9 cellular contexts compared by ENCODE assay signal in the genomic region with DNA sequence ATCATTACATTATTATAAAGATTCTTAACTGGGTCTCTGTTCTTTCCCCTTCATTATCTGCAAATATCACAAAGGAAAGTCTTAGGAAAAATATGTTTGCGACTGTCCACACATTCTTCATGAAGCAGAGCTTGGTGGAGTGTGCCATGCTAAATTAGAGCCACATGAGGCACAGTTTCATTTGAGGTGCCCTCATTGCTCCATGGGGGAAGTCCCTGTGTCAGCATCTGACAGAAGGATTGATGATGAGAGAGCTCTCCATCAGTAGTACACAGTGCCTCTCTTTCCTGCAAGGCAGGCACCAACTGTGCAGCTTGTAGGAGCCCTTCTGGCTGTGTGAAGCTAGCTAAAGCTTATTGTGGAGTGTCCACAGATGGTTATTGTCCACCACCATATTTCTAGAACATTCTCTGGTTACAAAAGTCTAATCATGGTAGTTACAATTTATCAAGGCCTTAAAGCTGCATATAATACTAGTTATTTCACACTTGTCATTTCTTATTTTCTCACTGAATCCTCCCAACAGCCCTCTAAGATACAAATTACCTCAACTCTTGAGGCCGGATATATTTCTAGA.
DNase-seq lines count a peak whose midpoint lies in the region; ATAC-seq and TF ChIP-seq lines count a peak whose summit lies in the region.
"Had no signal": no experiment of that assay in that cellular context is flagged by ENCODE, and none has a peak within 500 bp of the region (broad histone marks: within the 10 kb centered on the region; RNA-seq: fewer than 3 reads in every experiment).

No MANE protein-coding gene starts in this region.

- no peaks in the 10 kb centered on the region for H3K9me3 ChIP-seq in CD4-positive, CD25-positive, alpha-beta regulatory T cell (ENCODE audit: control insufficient read depth in 2 of 2, low read length in 2 of 2)
- no peaks in the 10 kb centered on the region for H3K9me3 ChIP-seq in psoas muscle
- H3K9me3 ChIP-seq in tibial nerve: no peaks in the 10 kb centered on the region

- H3K4me3 ChIP-seq in CD4-positive, CD25-positive, alpha-beta regulatory T cell (ENCODE audit: low read depth, low read length): peak overlapping the region; percentile 23
- H3K4me3 ChIP-seq in psoas muscle: no peak overlapping the region
- no peak overlapping the region for H3K4me3 ChIP-seq in tibial nerve

- TF ChIP-seq EP300 in tibial nerve (IDR thresholded peaks at IDR 0.05): no peak

- WGBS in psoas muscle, 3 donors: 83 to 85% (median 84%) methylated on average over 2 of the region's 2 CpGs
- 79 to 88% methylated on average over 2 of the region's 2 CpGs for WGBS in tibial nerve, 2 donors

- H3K36me3 ChIP-seq in CD4-positive, CD25-positive, alpha-beta regulatory T cell (ENCODE audit: control insufficient read depth, insufficient read depth, low read length): peaks cover 7% of the 10 kb centered on the region
- no peaks in the 10 kb centered on the region for H3K36me3 ChIP-seq in psoas muscle (ENCODE audit: insufficient read depth in 1 of 2, low read depth in 1 of 2)
- no peaks in the 10 kb centered on the region for H3K36me3 ChIP-seq in tibial nerve

- H3K27ac Mint-ChIP-seq in CD4-positive, CD25-positive, alpha-beta regulatory T cell: peak overlapping the region; percentile 14 to 88 (median 84)
- peak overlapping the region; percentile 86 for H3K27ac Mint-ChIP-seq in activated CD8-positive, alpha-beta T cell treated with anti-CD3 and anti-CD28 coated beads, Interleukin-2, amount 10 ng/mL, durations not matched to agents 7 days and 5 days

- TF ChIP-seq CTCF in psoas muscle (IDR thresholded peaks at IDR 0.05): no peak
- TF ChIP-seq CTCF in tibial nerve (IDR thresholded peaks at IDR 0.05): no peak

- H3K4me1 ChIP-seq in CD4-positive, CD25-positive, alpha-beta regulatory T cell (ENCODE audit: control insufficient read depth, insufficient read depth, low read length, poor library complexity, severe bottlenecking): peaks cover 35% of the 10 kb centered on the region
- H3K4me1 ChIP-seq in psoas muscle (peaks cover 26% of the 10 kb centered on the region), tibial nerve (peaks cover 0 to 68% (median 44%) of the 10 kb centered on the region in 4 donors)

- H3K36me3 Mint-ChIP-seq in CD4-positive, CD25-positive, alpha-beta regulatory T cell: peaks cover 22% of the 10 kb centered on the region
- peaks cover 23% of the 10 kb centered on the region for H3K36me3 Mint-ChIP-seq in activated CD8-positive, alpha-beta T cell treated with anti-CD3 and anti-CD28 coated beads, Interleukin-2, amount 10 ng/mL, durations not matched to agents 7 days and 5 days (ENCODE audit: low read depth)

- peak in 2 of 3 donors; percentile 16 to 59 for DNase-seq in CD4-positive, CD25-positive, alpha-beta regulatory T cell
- DNase-seq in activated CD8-positive, alpha-beta T cell treated with anti-CD3 and anti-CD28 coated beads, Interleukin-2, amount 10 ng/mL, durations not matched to agents 7 days and 5 days: peak; percentile 61
- DNase-seq in psoas muscle (no peak), tibial nerve (ENCODE audit: low spot score in 2 of 2) (no peak), HK-2 (ENCODE audit: unreplicated experiment) (no peak), NCI-H1417 (lab: John Stamatoyannopoulos, UW) (no peak)

- CTCF ChIA-PET in activated CD8-positive, alpha-beta T cell treated with anti-CD3 and anti-CD28 coated beads, Interleukin-2, amount 10 ng/mL, durations not matched to agents 7 days and 5 days (lab: Charles Lee): interaction anchor here (0.6 to 2.2 kb wide), 17 partner anchors 9 to 240 kb away, joined by 3 to 15 read pairs (median 5); no protein-coding TSS in a partner anchor

- H3K9me3 Mint-ChIP-seq in CD4-positive, CD25-positive, alpha-beta regulatory T cell: peaks cover 0 to 3% (median 0%) of the 10 kb centered on the region in 7 donors
- H3K9me3 Mint-ChIP-seq in activated CD8-positive, alpha-beta T cell treated with anti-CD3 and anti-CD28 coated beads, Interleukin-2, amount 10 ng/mL, durations not matched to agents 7 days and 5 days (ENCODE audit: insufficient read depth): no peaks in the 10 kb centered on the region
- H3K9me3 Mint-ChIP-seq: neural crest cell had no signal

- H3K27me3 Mint-ChIP-seq in CD4-positive, CD25-positive, alpha-beta regulatory T cell: no peaks in the 10 kb centered on the region
- H3K27me3 Mint-ChIP-seq in activated CD8-positive, alpha-beta T cell treated with anti-CD3 and anti-CD28 coated beads, Interleukin-2, amount 10 ng/mL, durations not matched to agents 7 days and 5 days (ENCODE audit: low read depth): no peaks in the 10 kb centered on the region

- peaks cover 21 to 77% (median 63%) of the 10 kb centered on the region in 4 donors for H3K4me1 Mint-ChIP-seq in CD4-positive, CD25-positive, alpha-beta regulatory T cell
- peaks cover 53% of the 10 kb centered on the region for H3K4me1 Mint-ChIP-seq in activated CD8-positive, alpha-beta T cell treated with anti-CD3 and anti-CD28 coated beads, Interleukin-2, amount 10 ng/mL, durations not matched to agents 7 days and 5 days (ENCODE audit: low read depth)

- no peaks in the 10 kb centered on the region for H3K27me3 ChIP-seq in CD4-positive, CD25-positive, alpha-beta regulatory T cell (ENCODE audit: control insufficient read depth, insufficient read depth, low read length)
- no peaks in the 10 kb centered on the region for H3K27me3 ChIP-seq in psoas muscle (ENCODE audit: insufficient read depth in 3 of 3, low read length in 2 of 3)
- no peaks in the 10 kb centered on the region for H3K27me3 ChIP-seq in tibial nerve

- peak overlapping the region; percentile 74 for H3K27ac ChIP-seq in CD4-positive, CD25-positive, alpha-beta regulatory T cell (ENCODE audit: insufficient read depth, low read length, poor library complexity, severe bottlenecking)
- H3K27ac ChIP-seq in psoas muscle (no peak overlapping the region), tibial nerve (peak overlapping the region in 2 of 4 donors; percentile 1 to 29)

- no peak for TF ChIP-seq POLR2A in tibial nerve (IDR thresholded peaks at IDR 0.05)

- POLR2A ChIA-PET in activated CD8-positive, alpha-beta T cell treated with anti-CD3 and anti-CD28 coated beads, Interleukin-2, amount 10 ng/mL, durations not matched to agents 7 days and 5 days (lab: Charles Lee): interaction anchor here (0.6 to 3.1 kb wide), 7 partner anchors 11 to 226 kb away, joined by 3 to 13 read pairs (median 4); partner anchors contain the start of gene TXN

- peak overlapping the region; percentile 6 to 60 (median 29) for H3K4me3 Mint-ChIP-seq in CD4-positive, CD25-positive, alpha-beta regulatory T cell
- peak overlapping the region; percentile 37 for H3K4me3 Mint-ChIP-seq in activated CD8-positive, alpha-beta T cell treated with anti-CD3 and anti-CD28 coated beads, Interleukin-2, amount 10 ng/mL, durations not matched to agents 7 days and 5 days
- H3K4me3 Mint-ChIP-seq: neural crest cell had no signal

- intact Hi-C loops in psoas muscle (cut with DNase I): no loop called here

- ATAC-seq in CD4-positive, CD25-positive, alpha-beta regulatory T cell (ENCODE audit: low read depth in 2 of 2): peak; percentile 68 to 71
- ATAC-seq in GM19328 (IDR thresholded peaks at IDR 0.05; ENCODE audit: unreplicated experiment): peak; percentile 38
- peak; percentile 66 for ATAC-seq in HG03196 (IDR thresholded peaks at IDR 0.05; ENCODE audit: unreplicated experiment)
- peak; percentile 68 for ATAC-seq in activated CD8-positive, alpha-beta T cell treated with anti-CD3 and anti-CD28 coated beads, Interleukin-2, amount 10 ng/mL, durations not matched to agents 7 days and 5 days
- peak in 3 of 4 donors; percentile 39 to 61 (median 47) for ATAC-seq in psoas muscle

Comparison
In these comparisons a context has a peak if more than half of its experiments do, and no peak if none do; other contexts are left out.
1. DNase-seq: peak in CD4-positive, CD25-positive, alpha-beta regulatory T cell (2 of 3) and activated CD8-positive, alpha-beta T cell treated with anti-CD3 and anti-CD28 coated beads, Interleukin-2, amount 10 ng/mL, durations not matched to agents 7 days and 5 days (single experiment); none in psoas muscle (0 of 2), tibial nerve (0 of 2), HK-2 (single experiment) and NCI-H1417 (0 of 3).
2. Peak in every context shown above with its lines, with median percentiles within 50 percentile points of each other: ATAC-seq.